In the genomic region with DNA sequence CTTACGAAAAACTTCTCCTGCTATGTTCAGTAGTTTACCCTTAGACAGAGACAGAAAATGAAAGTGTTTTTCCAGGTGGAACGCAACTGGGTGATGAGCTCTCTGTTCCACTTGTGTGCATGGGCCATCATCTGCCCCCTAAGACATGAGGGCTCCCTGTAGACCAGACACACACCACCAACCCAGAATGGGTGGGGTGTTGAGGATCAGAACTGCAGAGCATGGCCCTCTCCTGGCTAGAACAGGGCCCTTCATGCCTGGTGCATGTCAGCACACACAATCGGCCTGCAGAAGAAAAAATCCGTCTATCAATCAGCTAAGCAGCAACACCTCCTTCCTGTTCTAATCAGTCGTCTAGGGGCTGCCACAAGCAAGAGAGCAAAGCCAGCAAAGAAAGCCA, we compare ENCODE assay signal across 1 cellular context.
TF ChIP-seq lines count a peak whose summit lies in the region.

No MANE protein-coding gene starts in this region.

TF ChIP-seq in SK-N-SH, 30 proteins besides CTCF, POLR2A, EP300 and RAD21 (continued from another document):
- TF ChIP-seq, protein P1, sequence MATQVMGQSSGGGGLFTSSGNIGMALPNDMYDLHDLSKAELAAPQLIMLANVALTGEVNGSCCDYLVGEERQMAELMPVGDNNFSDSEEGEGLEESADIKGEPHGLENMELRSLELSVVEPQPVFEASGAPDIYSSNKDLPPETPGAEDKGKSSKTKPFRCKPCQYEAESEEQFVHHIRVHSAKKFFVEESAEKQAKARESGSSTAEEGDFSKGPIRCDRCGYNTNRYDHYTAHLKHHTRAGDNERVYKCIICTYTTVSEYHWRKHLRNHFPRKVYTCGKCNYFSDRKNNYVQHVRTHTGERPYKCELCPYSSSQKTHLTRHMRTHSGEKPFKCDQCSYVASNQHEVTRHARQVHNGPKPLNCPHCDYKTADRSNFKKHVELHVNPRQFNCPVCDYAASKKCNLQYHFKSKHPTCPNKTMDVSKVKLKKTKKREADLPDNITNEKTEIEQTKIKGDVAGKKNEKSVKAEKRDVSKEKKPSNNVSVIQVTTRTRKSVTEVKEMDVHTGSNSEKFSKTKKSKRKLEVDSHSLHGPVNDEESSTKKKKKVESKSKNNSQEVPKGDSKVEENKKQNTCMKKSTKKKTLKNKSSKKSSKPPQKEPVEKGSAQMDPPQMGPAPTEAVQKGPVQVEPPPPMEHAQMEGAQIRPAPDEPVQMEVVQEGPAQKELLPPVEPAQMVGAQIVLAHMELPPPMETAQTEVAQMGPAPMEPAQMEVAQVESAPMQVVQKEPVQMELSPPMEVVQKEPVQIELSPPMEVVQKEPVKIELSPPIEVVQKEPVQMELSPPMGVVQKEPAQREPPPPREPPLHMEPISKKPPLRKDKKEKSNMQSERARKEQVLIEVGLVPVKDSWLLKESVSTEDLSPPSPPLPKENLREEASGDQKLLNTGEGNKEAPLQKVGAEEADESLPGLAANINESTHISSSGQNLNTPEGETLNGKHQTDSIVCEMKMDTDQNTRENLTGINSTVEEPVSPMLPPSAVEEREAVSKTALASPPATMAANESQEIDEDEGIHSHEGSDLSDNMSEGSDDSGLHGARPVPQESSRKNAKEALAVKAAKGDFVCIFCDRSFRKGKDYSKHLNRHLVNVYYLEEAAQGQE (IDR thresholded peaks at IDR 0.05; ENCODE audit: low read depth, low read length), result no peak
- no peak for TF ChIP-seq CHD2 (IDR thresholded peaks at IDR 0.05; ENCODE audit: low read length, partially characterized antibody)
- no peak for TF ChIP-seq SIN3A (IDR thresholded peaks at IDR 0.05; ENCODE audit: borderline replicate concordance, low read depth, low read length)
- TF ChIP-seq MXI1 (IDR thresholded peaks at IDR 0.05; ENCODE audit: low read depth, low read length), result no peak
- no peak for TF ChIP-seq RFX5 (IDR thresholded peaks at IDR 0.05; ENCODE audit: low read length)
TF ChIP-seq in SK-N-SH: peak in this region for 0.
